Comparison of ENCODE assay signal across 9 cellular contexts in the genomic region with DNA sequence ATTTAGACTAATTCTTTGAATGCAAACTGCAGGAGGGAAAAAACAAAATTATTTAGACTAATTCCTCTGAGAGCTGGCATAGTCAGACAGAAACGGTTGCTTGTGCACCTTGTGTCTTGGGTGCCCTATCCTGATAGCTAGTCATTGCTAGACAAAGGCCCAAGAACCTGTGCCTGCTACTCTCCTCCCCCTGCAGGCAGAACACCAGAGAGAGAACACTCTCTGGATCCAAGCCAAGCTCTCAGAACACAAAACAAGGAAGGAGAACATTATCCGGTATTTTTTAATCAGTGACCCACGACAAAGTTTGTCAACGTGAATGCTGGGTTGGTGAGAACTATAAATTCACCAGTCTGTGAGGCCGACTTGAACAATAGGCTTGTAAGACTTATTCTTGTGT. TPM values are rescaled to one million over a fixed set of nuclear protein-coding genes. Genes with fewer than 3 reads are reported as not detected.
A peak's percentile ranks its signal among the peaks of the same experiment; 100 is the strongest.
DNase-seq lines count a peak whose midpoint lies in the region; ATAC-seq and TF ChIP-seq lines count a peak whose summit lies in the region.
"Had no signal": no experiment of that assay in that cellular context is flagged by ENCODE, and none has a peak within 500 bp of the region (broad histone marks: within the 10 kb centered on the region; RNA-seq: fewer than 3 reads in every experiment).

No MANE protein-coding gene starts in this region.

- no peaks in the 10 kb centered on the region for H3K4me1 Mint-ChIP-seq in chondrocyte (ENCODE audit: low read depth)

- H4K20me1 ChIP-seq in osteoblast (ENCODE audit: insufficient read depth, low read length), result no peaks in the 10 kb centered on the region

- H3K27ac ChIP-seq in lower lobe of right lung (no peak overlapping the region), osteoblast (ENCODE audit: low read depth, low read length) (no peak overlapping the region)

- peak; percentile 45 for DNase-seq in COR-L47 (lab: John Stamatoyannopoulos, UW)
- DNase-seq in NCI-H1105 (lab: John Stamatoyannopoulos, UW), result peak; percentile 10
- no peak for DNase-seq in chondrocyte (ENCODE audit: low spot score)
- DNase-seq in lower lobe of right lung, result no peak
- no peak for DNase-seq in stimulated activated naive CD4-positive, alpha-beta T cell (lab: John Stamatoyannopoulos, UW)
- DNase-seq in osteoblast (ENCODE audit: insufficient read length, low spot score, missing footprints), result no peak
- no peak for DNase-seq in NCI-H2171 (lab: John Stamatoyannopoulos, UW)

- intact Hi-C loops in lower lobe of right lung (cut with DNase I), result no loop called here

- H3K4me3 Mint-ChIP-seq in chondrocyte (ENCODE audit: unreplicated experiment), result no peak overlapping the region

- H3K27me3 ChIP-seq in lower lobe of right lung (ENCODE audit: low read depth), result no peaks in the 10 kb centered on the region
- no peaks in the 10 kb centered on the region for H3K27me3 ChIP-seq in osteoblast (ENCODE audit: insufficient read depth, low read length)

- H3K9me3 Mint-ChIP-seq in chondrocyte (ENCODE audit: low read depth), result no peaks in the 10 kb centered on the region

- H3K36me3 Mint-ChIP-seq in chondrocyte (ENCODE audit: low read depth), result no peaks in the 10 kb centered on the region

- no peaks in the 10 kb centered on the region for H3K9me3 ChIP-seq in lower lobe of right lung
- H3K9me3 ChIP-seq in osteoblast (ENCODE audit: low read depth, low read length), result no peaks in the 10 kb centered on the region
- H3K9me3 ChIP-seq: Caco-2 had no signal

- H3K27ac Mint-ChIP-seq in chondrocyte (ENCODE audit: unreplicated experiment), result no peak overlapping the region

- ATAC-seq in lower lobe of right lung (peak; percentile 59 to 68), HG03457 (IDR thresholded peaks at IDR 0.05; ENCODE audit: unreplicated experiment) (no peak)

- TF ChIP-seq CTCF in chondrocyte (IDR thresholded peaks at IDR 0.05) (peak; percentile 28), lower lobe of right lung (IDR thresholded peaks at IDR 0.05) (peak; percentile 26), osteoblast (IDR thresholded peaks at IDR 0.05; ENCODE audit: extremely low read depth, low read depth, low read length) (no peak)

- H3K4me1 ChIP-seq in lower lobe of right lung (no peaks in the 10 kb centered on the region), osteoblast (ENCODE audit: insufficient read depth, low read length) (no peaks in the 10 kb centered on the region)
- H3K4me1 ChIP-seq: Caco-2 had no signal

- H3K27me3 Mint-ChIP-seq in chondrocyte (ENCODE audit: low read depth), result no peaks in the 10 kb centered on the region

- H3K4me2 ChIP-seq in osteoblast (ENCODE audit: insufficient read depth, low read length), result no peak overlapping the region

- H2AFZ ChIP-seq in osteoblast (ENCODE audit: low read length), result no peak overlapping the region

- H3K36me3 ChIP-seq in lower lobe of right lung (no peaks in the 10 kb centered on the region), osteoblast (ENCODE audit: insufficient read depth, low read length) (no peaks in the 10 kb centered on the region)

- H3K4me3 ChIP-seq in lower lobe of right lung (no peak overlapping the region), osteoblast (ENCODE audit: insufficient read depth, low read length) (no peak overlapping the region)

- no peaks in the 10 kb centered on the region for H3K79me2 ChIP-seq in osteoblast (ENCODE audit: insufficient read depth, low read length)

RNA-seq across cellular contexts. Expression of gene PPP1R9A, which starts 18.9 kb away (rescaled TPM):
- total RNA-seq in chondrocyte (1.5 to 5.3 TPM (median 4.1 TPM) in 3 replicates), lower lobe of right lung (28.9 TPM), osteoblast (under 0.01 TPM in 2 replicates)

Comparison
In these comparisons a context has a peak if more than half of its experiments do, and no peak if none do; other contexts are left out.
1. DNase-seq: peak in COR-L47 (single experiment) and NCI-H1105 (single experiment); none in chondrocyte (single experiment), lower lobe of right lung (single experiment), stimulated activated naive CD4-positive, alpha-beta T cell (0 of 6), osteoblast (single experiment) and NCI-H2171 (single experiment).